8 cellular contexts compared by ENCODE assay signal in the genomic region with DNA sequence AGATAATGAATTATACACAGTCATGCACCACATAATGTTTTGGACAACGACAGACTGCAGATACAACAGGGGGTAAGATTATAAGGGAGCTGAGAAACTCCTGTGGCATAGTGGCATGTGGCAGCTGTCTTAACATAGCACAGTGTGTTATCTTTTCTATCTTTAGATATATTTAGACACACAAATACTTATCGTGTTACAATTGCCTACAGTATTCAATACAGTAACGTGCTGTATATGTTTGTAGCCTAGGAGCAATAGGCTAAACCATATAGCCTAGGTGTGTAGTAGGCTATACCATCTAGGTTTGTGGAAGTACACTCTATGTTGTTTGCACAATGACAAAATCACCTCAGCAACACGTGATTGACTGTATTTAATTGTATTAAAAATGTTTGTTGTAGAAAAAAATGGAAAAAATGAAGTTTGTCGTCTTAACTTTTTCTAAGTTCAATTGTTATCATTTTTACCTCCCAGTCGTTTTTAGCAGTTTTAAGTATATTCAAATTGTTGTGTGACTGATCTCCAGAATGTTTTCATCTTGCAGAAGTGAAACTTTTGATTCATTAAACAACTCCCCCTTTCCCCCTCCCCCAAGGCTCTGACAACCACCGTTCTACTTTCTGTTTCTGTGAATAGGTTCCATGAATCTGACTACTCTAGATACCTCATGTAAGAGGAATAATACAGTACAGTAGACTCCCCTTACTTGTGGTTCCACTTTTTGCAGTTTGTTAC.
DNase-seq lines count a peak whose midpoint lies in the region; ATAC-seq and TF ChIP-seq lines count a peak whose summit lies in the region.

No MANE protein-coding gene starts in this region.

- BruUV-seq in A673 (replicated peaks; lab: Mats Ljungman, UMichigan), result no TSS peak

- no peaks in the 10 kb centered on the region for H3K36me3 Mint-ChIP-seq in naive thymus-derived CD8-positive, alpha-beta T cell

- ATAC-seq in GM19328 (IDR thresholded peaks at IDR 0.05; ENCODE audit: unreplicated experiment) (peak; percentile 83), HG03108 (IDR thresholded peaks at IDR 0.05; ENCODE audit: unreplicated experiment) (peak; percentile 89)
- ATAC-seq in activated CD4-positive, CD25-positive, alpha-beta regulatory T cell treated with anti-CD3 and anti-CD28 coated beads, Interleukin-2, amount 50 U/mL, for 24 hours, result peak; percentile 83 to 87
- peak; percentile 47 to 67 for ATAC-seq in naive thymus-derived CD8-positive, alpha-beta T cell

- TF ChIP-seq CTCF in A673 (conservative IDR thresholded peaks at IDR 0.05; ENCODE audit: low read depth, low read length) (no peak), ascending aorta (IDR thresholded peaks at IDR 0.05) (no peak)

- no peaks in the 10 kb centered on the region for H3K4me1 ChIP-seq in A673 (ENCODE audit: insufficient read depth, low read length, poor library complexity, severe bottlenecking)
- no peaks in the 10 kb centered on the region for H3K4me1 ChIP-seq in ascending aorta

- POLR2A ChIA-PET in naive thymus-derived CD8-positive, alpha-beta T cell (lab: Charles Lee), result no interaction called here
- POLR2A ChIA-PET in A673 (lab: Charles Lee; ENCODE audit: low non-redundant PET), result no interaction called here

- H3K4me3 ChIP-seq in A673 (ENCODE audit: low read depth, low read length, poor library complexity, severe bottlenecking), result no peak overlapping the region
- no peak overlapping the region for H3K4me3 ChIP-seq in ascending aorta

- H3K27me3 ChIP-seq in A673 (replicated peaks; ENCODE audit: insufficient read depth, low read depth, low read length, poor library complexity) (no peaks in the 10 kb centered on the region), ascending aorta (no peaks in the 10 kb centered on the region)

- peak in 4 of 10 donors; percentile 7 to 35 (median 24) for DNase-seq in naive thymus-derived CD8-positive, alpha-beta T cell
- no peak for DNase-seq in A673 (ENCODE audit: low spot score)
- DNase-seq in medulla oblongata (ENCODE audit: extremely low spot score), result no peak
- no peak for DNase-seq in ascending aorta (ENCODE audit: low spot score in 2 of 2)
- DNase-seq in NCI-H2196 (lab: John Stamatoyannopoulos, UW; ENCODE audit: unreplicated experiment), result no peak

- peaks cover 6 to 41% (median 24%) of the 10 kb centered on the region in 4 donors for H3K4me1 Mint-ChIP-seq in naive thymus-derived CD8-positive, alpha-beta T cell

- peak overlapping the region in 3 of 10 donors; percentile 15 to 63 (median 35) for H3K27ac Mint-ChIP-seq in naive thymus-derived CD8-positive, alpha-beta T cell

- peaks cover 0 to 3% (median 0%) of the 10 kb centered on the region in 9 donors for H3K9me3 Mint-ChIP-seq in naive thymus-derived CD8-positive, alpha-beta T cell

- H3K36me3 ChIP-seq in A673 (ENCODE audit: insufficient read depth, low read length, poor library complexity, severe bottlenecking) (no peaks in the 10 kb centered on the region), ascending aorta (no peaks in the 10 kb centered on the region)

- no peaks in the 10 kb centered on the region for H3K27me3 Mint-ChIP-seq in naive thymus-derived CD8-positive, alpha-beta T cell

- no peaks in the 10 kb centered on the region for H3K9me3 ChIP-seq in A673 (ENCODE audit: low read depth, low read length, poor library complexity, severe bottlenecking)
- no peaks in the 10 kb centered on the region for H3K9me3 ChIP-seq in ascending aorta

- no peak overlapping the region for H3K27ac ChIP-seq in A673 (ENCODE audit: low read depth, low read length, poor library complexity, severe bottlenecking)
- no peak overlapping the region for H3K27ac ChIP-seq in ascending aorta

- CTCF ChIA-PET in A673 (lab: Charles Lee), result no interaction called here

- intact Hi-C loops in A673 (cut with micrococcal nuclease; ENCODE audit: unreplicated experiment), result no loop called here
- intact Hi-C loops in ascending aorta (cut with DNase I), result no loop called here

- H3K4me3 Mint-ChIP-seq in naive thymus-derived CD8-positive, alpha-beta T cell, result peak overlapping the region in 5 of 10 donors; percentile 29 to 74 (median 56)
